ENCODE assay signal across 25 cellular contexts in the genomic region with DNA sequence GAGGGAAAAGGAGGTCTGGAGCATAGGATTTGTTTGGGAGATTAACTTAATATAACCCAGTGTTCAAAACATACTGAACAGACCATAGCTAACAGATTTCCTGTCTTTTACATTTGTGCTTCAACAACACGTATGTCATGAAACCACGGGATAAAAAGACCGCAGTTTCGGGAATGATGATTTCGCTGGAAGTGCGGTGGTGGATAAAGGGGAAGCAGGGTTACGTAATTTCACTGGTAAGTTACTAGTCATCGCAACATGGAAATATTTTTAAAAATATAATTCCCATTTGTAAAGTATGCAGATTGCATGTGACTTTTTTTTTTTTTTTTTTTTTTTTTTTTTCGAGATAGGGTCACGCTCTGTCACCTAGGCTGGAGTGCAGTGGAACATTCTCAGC.
"Had no signal": no experiment of that assay in that cellular context is flagged by ENCODE, and none has a peak within 500 bp of the region (broad histone marks: within the 10 kb centered on the region; RNA-seq: fewer than 3 reads in every experiment).

No MANE protein-coding gene starts in this region.

- H3K36me3 Mint-ChIP-seq: naive thymus-derived CD8-positive, alpha-beta T cell; stimulated activated naive B cell treated with anti-CD40 and anti-IgM and Interleukin-4, amounts not matched to agents 10 μg/mL and 1 μg/mL and 100 μg/mL, for 72 hours had no signal

- FAIRE-seq: endometrium, islet of Langerhans had no signal

- H3K4me3 ChIP-seq: coronary artery, esophagus squamous epithelium, heart right ventricle, left lung, ovary, psoas muscle, skin epidermis, thoracic aorta, transverse colon had no signal

- H3K27me3 ChIP-seq: esophagus squamous epithelium, left lung, ovary had no signal

- ATAC-seq: effector memory CD8-positive, alpha-beta T cell; heart right ventricle; left cardiac atrium; left lung; naive thymus-derived CD8-positive, alpha-beta T cell; psoas muscle; right cardiac atrium; stimulated activated naive B cell treated with anti-CD40 and anti-IgM and Interleukin-4, amounts not matched to agents 10 μg/mL and 1 μg/mL and 100 μg/mL, for 72 hours had no signal

- H3K27ac Mint-ChIP-seq: effector memory CD8-positive, alpha-beta T cell; naive thymus-derived CD8-positive, alpha-beta T cell; stimulated activated naive B cell treated with anti-CD40 and anti-IgM and Interleukin-4, amounts not matched to agents 10 μg/mL and 1 μg/mL and 100 μg/mL, for 72 hours; stimulated activated naive CD8-positive, alpha-beta T cell treated with anti-CD3 and anti-CD28 coated beads, Interleukin-15, Interleukin-2, amounts not matched to agents 100 ng/mL and 50 ng/mL, for 24 hours had no signal

- H3K27ac ChIP-seq: coronary artery, esophagus squamous epithelium, heart right ventricle, left lung, ovary, psoas muscle, skin epidermis, thoracic aorta, transverse colon had no signal

- H3K9me3 Mint-ChIP-seq: effector memory CD8-positive, alpha-beta T cell; naive thymus-derived CD8-positive, alpha-beta T cell; stimulated activated naive B cell treated with anti-CD40 and anti-IgM and Interleukin-4, amounts not matched to agents 10 μg/mL and 1 μg/mL and 100 μg/mL, for 72 hours; stimulated activated naive CD8-positive, alpha-beta T cell treated with anti-CD3 and anti-CD28 coated beads, Interleukin-15, Interleukin-2, amounts not matched to agents 100 ng/mL and 50 ng/mL, for 24 hours had no signal

- H3K4me3 Mint-ChIP-seq: effector memory CD8-positive, alpha-beta T cell; naive thymus-derived CD8-positive, alpha-beta T cell; stimulated activated naive B cell treated with anti-CD40 and anti-IgM and Interleukin-4, amounts not matched to agents 10 μg/mL and 1 μg/mL and 100 μg/mL, for 72 hours; stimulated activated naive CD8-positive, alpha-beta T cell treated with anti-CD3 and anti-CD28 coated beads, Interleukin-15, Interleukin-2, amounts not matched to agents 100 ng/mL and 50 ng/mL, for 24 hours had no signal

- DNase-seq: effector memory CD8-positive, alpha-beta T cell; erythroblast; esophagus squamous epithelium; foreskin melanocyte; glutamatergic neuron; heart right ventricle; hippocampal formation; left cardiac atrium; left lung; mesendoderm; naive thymus-derived CD8-positive, alpha-beta T cell; occipital lobe; ovary; psoas muscle; right cardiac atrium; stimulated activated CD4-positive, alpha-beta T cell treated with anti-CD3 and anti-CD28 coated beads, Interleukin-15, amount 100 ng/mL, for 24 hours; stimulated activated CD4-positive, alpha-beta T cell treated with anti-CD3 and anti-CD28 coated beads, Interleukin-2, amount 100 ng/mL, for 48 hours; stimulated activated naive B cell treated with anti-CD40 and anti-IgM and Interleukin-4, amounts not matched to agents 10 μg/mL and 1 μg/mL and 100 μg/mL, for 72 hours; transverse colon had no signal

- H3K36me3 ChIP-seq: esophagus squamous epithelium, heart right ventricle, left lung, ovary, thoracic aorta, transverse colon had no signal

- H3K9me3 ChIP-seq: esophagus squamous epithelium, heart right ventricle, left lung, ovary, psoas muscle, thoracic aorta, transverse colon had no signal
